18 cellular contexts compared by ENCODE assay signal in genomic region chr1:166172106-166172505, GRCh38. TPM values are rescaled to one million over a fixed set of nuclear protein-coding genes. Genes with fewer than 3 reads are reported as not detected.
DNase-seq lines count a peak whose midpoint lies in the region; ATAC-seq, FAIRE-seq and TF ChIP-seq lines count a peak whose summit lies in the region.
"Had no signal": no experiment of that assay in that cellular context is flagged by ENCODE, and none has a peak within 500 bp of the region (broad histone marks: within the 10 kb centered on the region; RNA-seq: fewer than 3 reads in every experiment).

No MANE protein-coding gene starts in this region.

- TF ChIP-seq EP300 in stomach (IDR thresholded peaks at IDR 0.05) = no peak

- H3K27ac ChIP-seq in small intestine (ENCODE audit: low read depth in 1 of 2, low read length in 1 of 2) = no peak overlapping the region
- H3K27ac ChIP-seq in stomach = no peak overlapping the region
- H3K27ac ChIP-seq: 22Rv1 had no signal

- no peak for FAIRE-seq in small intestine (lab: Jason Lieb, UNC)
- FAIRE-seq: GM12878 had no signal

- TF ChIP-seq POLR2A in stomach (IDR thresholded peaks at IDR 0.05) = no peak

- ATAC-seq in HG03159 (IDR thresholded peaks at IDR 0.05; ENCODE audit: unreplicated experiment) = no peak
- ATAC-seq: GM12878, Panc1, Right ventricle myocardium inferior had no signal

- H3K27me3 ChIP-seq in small intestine (ENCODE audit: control insufficient read depth in 2 of 2, insufficient read depth in 2 of 2, low read length in 2 of 2) (peaks cover 0 to 5% of the 10 kb centered on the region in 2 donors), stomach (peaks cover 0 to 13% (median 0%) of the 10 kb centered on the region in 3 donors)

- H3K4me1 ChIP-seq in small intestine (ENCODE audit: control insufficient read depth in 2 of 2, insufficient read depth in 1 of 2, low read depth in 1 of 2, low read length in 1 of 2) (peaks cover 0 to 4% of the 10 kb centered on the region in 2 donors), stomach (peaks cover 0 to 12% (median 8%) of the 10 kb centered on the region in 4 donors)

- H3K9me3 ChIP-seq in small intestine (ENCODE audit: control insufficient read depth, low read depth) (no peaks in the 10 kb centered on the region), stomach (no peaks in the 10 kb centered on the region)

- no peak for TF ChIP-seq CTCF in epithelial cell of esophagus (IDR thresholded peaks at IDR 0.05; ENCODE audit: insufficient read depth, low read depth, low read length, missing control alignments)
- TF ChIP-seq CTCF in stomach (IDR thresholded peaks at IDR 0.05) = no peak

- 53 to 63% (median 53%) methylated on average over 2 of the region's 2 CpGs for WGBS in small intestine, 3 donors
- WGBS in stomach, 5 donors = 44 to 59% (median 50%) methylated on average over 2 of the region's 2 CpGs

- H3K4me3 ChIP-seq in epithelial cell of esophagus (ENCODE audit: low read length) (no peak overlapping the region), small intestine (ENCODE audit: low read depth in 1 of 2, low read length in 2 of 2) (no peak overlapping the region), stomach (no peak overlapping the region)
- H3K4me3 ChIP-seq: GM12878 had no signal

- DNase-seq in NCI-H748 (lab: John Stamatoyannopoulos, UW; ENCODE audit: unreplicated experiment) (peak; percentile 21), NCI-H748 treated with DMSO at 0.1 percent for 48 hours (lab: John Stamatoyannopoulos, UW) (no peak), RPMI7951 (ENCODE audit: low read depth) (peak; percentile 28), epithelial cell of esophagus (ENCODE audit: low read depth) (peak; percentile 7), small intestine (peak; percentile 17), stomach (no peak), NCI-H187 treated with DMSO at 0.1 percent for 48 hours (lab: John Stamatoyannopoulos, UW) (no peak)
- DNase-seq: GOT3, KBM-7, NCI-H1105 treated with DMSO at 0.1 percent for 48 hours, NCI-H1694, NCI-H510A had no signal

- H3K36me3 ChIP-seq in small intestine (ENCODE audit: control insufficient read depth in 2 of 2, insufficient read depth in 2 of 2, low read length in 2 of 2) = no peaks in the 10 kb centered on the region
- H3K36me3 ChIP-seq in stomach = no peaks in the 10 kb centered on the region

- intact Hi-C loops in stomach (cut with DNase I; ENCODE audit: low total_unique reads) = no loop called here

RNA-seq across cellular contexts. Expression of gene FAM78B, which starts 5.3 kb away (rescaled TPM):
- total RNA-seq in RPMI7951 (2014; rRNA removed; shearing (Covaris generic)) = 0.36 and 0.88 TPM in 2 replicates
- 1 to 10 TPM in 1 of 3 donors, under 1 TPM in 2; 0.22 to 1.3 (median 0.81) TPM for polyA plus RNA-seq in small intestine
- total RNA-seq in stomach = 1 to 10 TPM in 3 of 5 donors, not detected in 2; 1.0 to 8.0 (median 1.1) TPM
- polyA plus RNA-seq in stomach = under 1 TPM; 0.44 to 0.76 (median 0.55) TPM
- polyA plus RNA-seq: CD14-positive monocyte had no signal

Comparison
In these comparisons a context has a peak if more than half of its experiments do, and no peak if none do; other contexts are left out.
1. DNase-seq: peak in NCI-H748 (single experiment), RPMI7951 (single experiment), epithelial cell of esophagus (single experiment) and small intestine (single experiment); none in NCI-H748 treated with DMSO at 0.1 percent for 48 hours (single experiment), stomach (single experiment) and NCI-H187 treated with DMSO at 0.1 percent for 48 hours (single experiment).